In the genomic region with DNA sequence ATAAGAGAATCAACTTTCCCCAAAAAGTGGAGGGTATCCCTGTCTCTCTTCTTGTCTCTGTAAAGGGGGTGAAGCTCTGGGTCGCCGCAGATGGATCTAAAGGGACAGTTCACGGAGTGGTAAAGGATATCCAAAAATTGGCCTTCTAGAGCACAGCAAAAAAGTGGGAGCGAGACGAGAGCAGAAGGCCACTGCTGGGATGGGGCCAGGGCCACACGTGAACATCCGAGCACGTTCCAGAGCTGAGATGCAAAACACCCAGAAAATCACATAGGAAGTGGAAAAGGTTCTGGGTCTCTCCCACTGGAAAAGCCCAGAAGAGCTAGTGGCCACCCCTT, we compare ENCODE assay signal across 8 cellular contexts. TPM values are rescaled to one million over a fixed set of nuclear protein-coding genes. Genes with fewer than 3 reads are reported as not detected.
DNase-seq lines count a peak whose midpoint lies in the region; ATAC-seq and TF ChIP-seq lines count a peak whose summit lies in the region.

No MANE protein-coding gene starts in this region.

- H3K36me3 ChIP-seq in psoas muscle (ENCODE audit: insufficient read depth in 1 of 2, low read depth in 1 of 2), result peaks cover 0 to 7% of the 10 kb centered on the region in 2 donors

- DNase-seq in G401 (ENCODE audit: low spot score) (peak; percentile 29), T-cell (no peak), fibroblast of villous mesenchyme (ENCODE audit: low read depth) (peak; percentile 69), psoas muscle (no peak), posterior cingulate gyrus (no peak), NCI-H510A (lab: John Stamatoyannopoulos, UW) (no peak)

- in situ Hi-C loops in G401 (cut with HindIII; ENCODE audit: low sequenced_read_pairs), result no loop called here

- 32 to 46% (median 34%) methylated on average over 8 of the region's 8 CpGs for WGBS in psoas muscle, 3 donors

- no peaks in the 10 kb centered on the region for H3K27me3 Mint-ChIP-seq in T-cell

- peak overlapping the region; percentile 98 for H3K27ac ChIP-seq in psoas muscle

- CTCF ChIA-PET in T-cell (lab: Charles Lee), result interaction anchor here (0.7 to 2.1 kb wide), 5 partner anchors 13 to 291 kb away, joined by 3 to 9 read pairs (median 3); partner anchors contain the start of gene MCM3 (in 1 of the 2)

- no peaks in the 10 kb centered on the region for H3K9me3 ChIP-seq in psoas muscle

- POLR2A ChIA-PET in T-cell (lab: Charles Lee), result no interaction called here

- TF ChIP-seq CTCF in fibroblast of villous mesenchyme (IDR thresholded peaks at IDR 0.05; ENCODE audit: insufficient read depth, low read depth, low read length) (no peak), psoas muscle (IDR thresholded peaks at IDR 0.05) (no peak)

- ATAC-seq in T-cell (replicated peaks in 1 of 4) (no peak), psoas muscle (no peak), HG03521 (IDR thresholded peaks at IDR 0.05; ENCODE audit: unreplicated experiment) (no peak), HG02571 (IDR thresholded peaks at IDR 0.05; ENCODE audit: unreplicated experiment) (no peak)

- H3K4me1 ChIP-seq in psoas muscle, result peaks cover 19% of the 10 kb centered on the region

- H3K4me3 Mint-ChIP-seq in T-cell, result peak overlapping the region; percentile 82 to 96 (median 85)

- H3K4me1 Mint-ChIP-seq in T-cell, result peaks cover 57 to 58% (median 58%) of the 10 kb centered on the region in 3 donors

- intact Hi-C loops in psoas muscle (cut with DNase I), result loop anchor here (5.0 to 10.0 kb wide), 4 partner anchors 59 to 291 kb away; partner anchors contain the start of genes EFHC1 (in 1 of the 2) and MCM3 (in 1 of the 2)
- intact Hi-C loops in posterior cingulate gyrus (cut with DNase I), result loop anchor here (2.0 to 10.0 kb wide), 2 partner anchors 155 to 291 kb away; partner anchors contain the start of genes EFHC1 and MCM3

- no peaks in the 10 kb centered on the region for H3K9me3 Mint-ChIP-seq in T-cell

- no peaks in the 10 kb centered on the region for H3K27me3 ChIP-seq in psoas muscle (ENCODE audit: insufficient read depth in 3 of 3, low read length in 2 of 3)

- H3K36me3 Mint-ChIP-seq in T-cell, result peaks cover 9% of the 10 kb centered on the region

- H3K4me3 ChIP-seq in fibroblast of villous mesenchyme (ENCODE audit: low read depth, low read length), result peak overlapping the region; percentile 86
- peak overlapping the region; percentile 98 for H3K4me3 ChIP-seq in psoas muscle

- H3K27ac Mint-ChIP-seq in T-cell, result peak overlapping the region; percentile 62 to 74

RNA-seq across cellular contexts. Expression of gene TRAM2, which starts 0.8 kb away (rescaled TPM):
- total RNA-seq in G401 (2014; rRNA removed; shearing (Covaris generic)), result 4.9 and 9.6 TPM in 2 replicates
- total RNA-seq in T-cell (10 to 100 TPM in 1 of 5 donors, 1 to 10 TPM in 4; 8.8 to 12.1 (median 9.3) TPM), fibroblast of villous mesenchyme (159 and 196 TPM in 2 replicates), psoas muscle (1 to 10 TPM; 3.4 to 5.7 (median 4.5) TPM)
- polyA plus RNA-seq in psoas muscle, result 1 to 10 TPM; 2.1 to 4.5 (median 3.0) TPM

Comparison
In these comparisons a context has a peak if more than half of its experiments do, and no peak if none do; other contexts are left out.
1. DNase-seq: peak in G401 (single experiment) and fibroblast of villous mesenchyme (single experiment); none in T-cell (0 of 34), psoas muscle (0 of 2), posterior cingulate gyrus (0 of 10) and NCI-H510A (single experiment).
2. RNA of gene TRAM2, which starts 0.8 kb away (total RNA-seq): 159 to 196 TPM in fibroblast of villous mesenchyme; 4.9 to 9.6 TPM in G401, 8.8 to 12.1 TPM in T-cell and 3.4 to 5.7 TPM in psoas muscle; every median in the first group is over 10 times any median in the second.